ENCODE assay signal across 8 cellular contexts in the genomic region with DNA sequence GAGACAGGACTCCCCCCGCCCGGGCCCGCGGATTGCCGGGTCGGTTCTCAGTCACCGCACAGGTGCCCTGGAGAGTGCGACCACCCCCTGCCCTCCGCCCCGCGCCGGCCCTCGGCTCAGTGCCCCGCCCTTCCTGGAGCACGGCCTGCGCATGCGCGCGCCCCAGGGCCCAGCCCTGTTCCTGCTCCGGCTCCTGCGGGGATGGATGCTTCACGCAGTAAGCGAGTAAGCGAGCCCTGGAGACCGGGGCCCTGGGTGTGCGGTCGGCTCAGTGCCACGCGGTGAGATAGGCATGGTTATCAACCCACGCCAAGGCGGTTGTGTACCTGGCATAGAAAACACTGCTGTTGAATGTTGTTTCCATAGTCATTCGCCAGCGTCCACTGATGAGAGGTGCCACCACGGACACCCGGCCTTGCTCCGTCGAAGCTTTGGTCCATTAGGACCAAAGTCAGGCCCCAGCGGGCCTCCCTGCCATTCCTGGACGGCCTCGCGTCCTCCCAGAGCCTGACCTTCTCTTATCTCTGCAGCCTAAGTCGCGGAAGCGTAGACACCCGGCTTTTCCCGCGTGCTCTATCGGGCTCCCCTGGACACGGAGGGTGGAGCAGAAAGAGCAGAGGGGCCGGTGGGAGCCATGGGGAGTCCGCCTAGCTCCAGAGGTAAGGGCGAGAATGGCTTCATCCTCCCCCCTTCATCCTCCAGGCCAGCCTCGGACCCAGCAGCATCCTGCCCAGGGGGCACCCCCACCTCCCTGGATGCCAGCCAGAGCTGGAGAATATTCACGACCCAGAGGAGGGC.
DNase-seq lines count a peak whose midpoint lies in the region; ATAC-seq, FAIRE-seq and TF ChIP-seq lines count a peak whose summit lies in the region.

No MANE protein-coding gene starts in this region.

- peak; percentile 89 for DNase-seq in GM03348 (ENCODE audit: low spot score)
- DNase-seq in T-helper 2 cell: peak; percentile 33 to 70 (median 44)
- peak; percentile 8 for DNase-seq in astrocyte (ENCODE audit: low read depth)
- peak; percentile 50 to 59 for DNase-seq in stimulated activated CD4-positive, alpha-beta T cell treated with anti-CD3 and anti-CD28 coated beads, Interleukin-1b, Interleukin-23, amount 100 ng/mL, for 4 hours (ENCODE audit: low read depth in 2 of 2)
- no peak for DNase-seq in NCI-H1930 (lab: John Stamatoyannopoulos, UW)
- no peak for DNase-seq in NCI-H128 (lab: John Stamatoyannopoulos, UW; ENCODE audit: unreplicated experiment)

- H3K36me3 ChIP-seq in astrocyte (ENCODE audit: insufficient read depth, low read length): no peaks in the 10 kb centered on the region

- H3K4me2 ChIP-seq in astrocyte (ENCODE audit: low read length): peak overlapping the region; percentile 85

- H3K4me1 ChIP-seq in astrocyte (ENCODE audit: insufficient read depth, low read length): peaks cover 7% of the 10 kb centered on the region

- no peak overlapping the region for H3K4me3 Mint-ChIP-seq in astrocyte (ENCODE audit: unreplicated experiment)

- peak overlapping the region; percentile 36 for H3K9ac ChIP-seq in astrocyte (ENCODE audit: low read length)

- peak overlapping the region; percentile 90 for H2AFZ ChIP-seq in astrocyte (ENCODE audit: low read depth, low read length)

- H4K20me1 ChIP-seq in astrocyte (ENCODE audit: insufficient read depth, low read length): no peaks in the 10 kb centered on the region

- no peaks in the 10 kb centered on the region for H3K27me3 ChIP-seq in astrocyte (ENCODE audit: insufficient read depth, low read length)

- no peak overlapping the region for H3K27ac ChIP-seq in astrocyte (ENCODE audit: low read depth, low read length)

- H3K4me3 ChIP-seq in astrocyte (ENCODE audit: insufficient read depth, low read depth, low read length) (peak overlapping the region; percentile 46), iPS-18c (ENCODE audit: insufficient read depth, low read depth, low read length) (peak overlapping the region; percentile 63)

- H3K79me2 ChIP-seq in astrocyte (ENCODE audit: insufficient read depth, low read length): no peaks in the 10 kb centered on the region

- ATAC-seq in HG02759 (IDR thresholded peaks at IDR 0.05; ENCODE audit: unreplicated experiment): peak; percentile 93

- no peak overlapping the region for H3K27ac Mint-ChIP-seq in astrocyte (ENCODE audit: unreplicated experiment)

- H3K36me3 Mint-ChIP-seq in astrocyte (ENCODE audit: low read depth, unreplicated experiment): no peaks in the 10 kb centered on the region

- TF ChIP-seq CTCF in astrocyte (IDR thresholded peaks at IDR 0.05; ENCODE audit: insufficient read depth, low read depth, low read length): no peak

- peaks cover 5% of the 10 kb centered on the region for H3K27me3 Mint-ChIP-seq in astrocyte (ENCODE audit: low read depth, unreplicated experiment)

- no peaks in the 10 kb centered on the region for H3K4me1 Mint-ChIP-seq in astrocyte (ENCODE audit: low read depth, unreplicated experiment)

- no peaks in the 10 kb centered on the region for H3K9me3 ChIP-seq in astrocyte (ENCODE audit: insufficient read depth, low read depth, low read length)
- H3K9me3 ChIP-seq in iPS-18c (ENCODE audit: control insufficient read depth, insufficient read depth, low read length): no peaks in the 10 kb centered on the region

- no peaks in the 10 kb centered on the region for H3K9me3 Mint-ChIP-seq in astrocyte (ENCODE audit: unreplicated experiment)

- FAIRE-seq in astrocyte (lab: Jason Lieb, UNC): no peak

Comparison
In these comparisons a context has a peak if more than half of its experiments do, and no peak if none do; other contexts are left out.
1. DNase-seq: peak in GM03348 (single experiment), T-helper 2 cell (5 of 5), astrocyte (single experiment) and stimulated activated CD4-positive, alpha-beta T cell treated with anti-CD3 and anti-CD28 coated beads, Interleukin-1b, Interleukin-23, amount 100 ng/mL, for 4 hours (2 of 2); none in NCI-H1930 (0 of 2) and NCI-H128 (single experiment).